Comparison of ENCODE assay signal across 21 cellular contexts in the genomic region with DNA sequence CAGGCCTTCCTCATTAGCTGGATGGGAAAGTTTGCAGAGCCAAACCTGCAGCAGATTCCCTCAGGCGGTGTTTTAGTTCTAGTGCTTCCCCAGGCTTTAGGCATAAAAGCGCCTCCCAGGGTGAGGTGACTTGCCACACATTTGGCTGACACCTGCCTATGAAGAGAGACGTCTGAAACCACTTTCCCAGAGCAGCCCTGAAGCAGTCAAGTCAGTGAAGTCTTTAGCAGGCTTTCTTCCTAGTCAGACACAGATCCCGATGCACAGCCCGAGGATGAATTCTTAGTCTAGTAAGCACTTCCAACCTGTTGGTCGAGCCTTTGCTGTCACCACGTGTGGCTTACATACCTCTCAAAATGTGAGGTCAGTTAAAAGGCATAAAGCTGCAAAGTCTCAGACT.
"Had no signal": no experiment of that assay in that cellular context is flagged by ENCODE, and none has a peak within 500 bp of the region (broad histone marks: within the 10 kb centered on the region; RNA-seq: fewer than 3 reads in every experiment).

No MANE protein-coding gene starts in this region.

- H3K36me3 ChIP-seq: adrenal gland, SJSA1 had no signal

- H3K36me3 Mint-ChIP-seq: activated naive CD8-positive, alpha-beta T cell treated with anti-CD3 and anti-CD28 coated beads, Interleukin-2, amount 10 ng/mL, durations not matched to agents 7 days and 5 days; IgD-negative memory B cell had no signal

- H3K9me3 ChIP-seq: adrenal gland, SJSA1 had no signal

- H3K27me3 ChIP-seq: adrenal gland, SJSA1 had no signal

- H3K4me3 Mint-ChIP-seq: activated CD8-positive, alpha-beta T cell treated with anti-CD3 and anti-CD28 coated beads, Interleukin-2, amount 10 ng/mL, durations not matched to agents 7 days and 5 days; activated naive CD8-positive, alpha-beta T cell treated with anti-CD3 and anti-CD28 coated beads, Interleukin-2, amount 10 ng/mL, durations not matched to agents 7 days and 5 days; IgD-negative memory B cell; T-helper 1 cell treated with Interleukin-12 subunit alpha and Interleukin-12 subunit beta and Interleukin-4 antibody, amounts not matched to agents 30 μg/mL and 1 μg/mL, for 36 hours had no signal

- H3K27ac ChIP-seq: adrenal gland, SJSA1 had no signal

- ATAC-seq: activated CD8-positive, alpha-beta T cell treated with anti-CD3 and anti-CD28 coated beads, Interleukin-2, amount 10 ng/mL, durations not matched to agents 7 days and 5 days; PC-3; SK-N-SH treated with all-trans-retinoic acid at 6 μM for 48 hours had no signal

- H3K4me1 Mint-ChIP-seq: activated naive CD8-positive, alpha-beta T cell treated with anti-CD3 and anti-CD28 coated beads, Interleukin-2, amount 10 ng/mL, durations not matched to agents 7 days and 5 days; IgD-negative memory B cell had no signal

- H3K27me3 Mint-ChIP-seq: activated naive CD8-positive, alpha-beta T cell treated with anti-CD3 and anti-CD28 coated beads, Interleukin-2, amount 10 ng/mL, durations not matched to agents 7 days and 5 days; IgD-negative memory B cell had no signal

- H3K27ac Mint-ChIP-seq: activated CD8-positive, alpha-beta T cell treated with anti-CD3 and anti-CD28 coated beads, Interleukin-2, amount 10 ng/mL, durations not matched to agents 7 days and 5 days; activated naive CD8-positive, alpha-beta T cell treated with anti-CD3 and anti-CD28 coated beads, Interleukin-2, amount 10 ng/mL, durations not matched to agents 7 days and 5 days; IgD-negative memory B cell; T-helper 1 cell treated with Interleukin-12 subunit alpha and Interleukin-12 subunit beta and Interleukin-4 antibody, amounts not matched to agents 30 μg/mL and 1 μg/mL, for 36 hours had no signal

- H3K4me1 ChIP-seq: adrenal gland, SJSA1 had no signal

- H3K4me3 ChIP-seq: adrenal gland, SJSA1 had no signal

- DNase-seq: activated CD4-positive, alpha-beta T cell treated with anti-CD3 and anti-CD28 coated beads for 48 hours; activated CD4-positive, alpha-beta T cell treated with anti-CD3 and anti-CD28 coated beads, Interleukin-2, amount 50 U/mL, for 4 hours; activated CD4-positive, CD25-positive, alpha-beta regulatory T cell treated with anti-CD3 and anti-CD28 coated beads, Interleukin-2, amount 50 U/mL, for 72 hours; activated CD8-positive, alpha-beta memory T cell treated with anti-CD3 and anti-CD28 coated beads, Interleukin-2, amount 50 U/mL, for 48 hours; activated CD8-positive, alpha-beta T cell treated with anti-CD3 and anti-CD28 coated beads, Interleukin-2, amount 10 ng/mL, durations not matched to agents 7 days and 5 days; activated naive CD4-positive, alpha-beta T cell treated with anti-CD3 and anti-CD28 coated beads, Interleukin-2, amount 50 U/mL, for 16 hours; activated naive CD8-positive, alpha-beta T cell treated with anti-CD3 and anti-CD28 coated beads, Interleukin-2, amount 10 ng/mL, durations not matched to agents 7 days and 5 days; activated T-cell treated with anti-CD3 and anti-CD28 coated beads, Interleukin-2, amount 50 U/mL, for 1 hour; adrenal gland; anterior cingulate cortex; KG1; NCI-H1092; NCI-H1436; NCI-H187 treated with DMSO at 0.1 percent for 48 hours; NCI-H510A treated with DMSO at 0.1 percent for 48 hours; PC-3; SHP77 had no signal

- H3K9me3 Mint-ChIP-seq: activated naive CD8-positive, alpha-beta T cell treated with anti-CD3 and anti-CD28 coated beads, Interleukin-2, amount 10 ng/mL, durations not matched to agents 7 days and 5 days; T-helper 1 cell treated with Interleukin-12 subunit alpha and Interleukin-12 subunit beta and Interleukin-4 antibody, amounts not matched to agents 30 μg/mL and 1 μg/mL, for 36 hours had no signal
